8 cellular contexts compared by ENCODE assay signal in the genomic region with DNA sequence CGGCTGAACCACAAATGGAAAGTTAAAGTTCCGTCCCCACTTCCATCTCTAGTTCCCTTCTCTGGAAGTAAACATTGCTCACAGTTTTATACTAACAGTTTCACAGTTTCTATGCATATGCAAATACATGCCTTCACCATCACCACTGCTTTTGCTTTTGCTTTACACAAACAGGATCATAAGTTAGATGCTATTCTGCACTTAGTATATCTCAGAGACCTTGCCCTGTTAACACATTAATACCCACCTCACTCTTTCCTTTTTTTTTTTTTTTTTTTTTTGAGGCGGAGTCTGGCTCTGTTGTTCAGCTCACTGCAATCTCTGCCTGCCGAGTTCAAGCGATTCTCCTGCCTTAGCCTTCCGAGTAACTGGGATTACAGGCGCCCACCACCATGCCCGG. TPM values are rescaled to one million over a fixed set of nuclear protein-coding genes. Genes with fewer than 3 reads are reported as not detected.
DNase-seq lines count a peak whose midpoint lies in the region; ATAC-seq, FAIRE-seq and TF ChIP-seq lines count a peak whose summit lies in the region.

No MANE protein-coding gene starts in this region.

- H3K23me2 ChIP-seq in H9 (ENCODE audit: insufficient read length, low read depth, low read length, poor library complexity, severe bottlenecking) = peaks cover 4% of the 10 kb centered on the region

- H3K36me3 ChIP-seq in neuron (ENCODE audit: insufficient read depth, low read length) = peaks cover 10% of the 10 kb centered on the region

- H3K4me1 ChIP-seq in H9 (ENCODE audit: insufficient read depth, low read length) (no peaks in the 10 kb centered on the region), neuron (ENCODE audit: insufficient read depth, low read length) (peaks cover 14% of the 10 kb centered on the region)

- TF ChIP-seq CTCF in H9 (conservative IDR thresholded peaks at IDR 0.05) (no peak), epithelial cell of esophagus (IDR thresholded peaks at IDR 0.05; ENCODE audit: insufficient read depth, low read depth, low read length, missing control alignments) (no peak), D721Med (IDR thresholded peaks at IDR 0.05; ENCODE audit: insufficient read depth, missing control alignments) (no peak)

- H2AK5ac ChIP-seq in H9 (ENCODE audit: insufficient read length, low read length) = no peak overlapping the region

- H2BK12ac ChIP-seq in H9 (ENCODE audit: insufficient read length, low read depth, low read length) = no peak overlapping the region

- WGBS in H9 (ENCODE audit: extremely low coverage, insufficient read length, low lambda C conversion rate) = no CpG with 5 or more reads among the region's 8 CpGs

- no peaks in the 10 kb centered on the region for H3K79me1 ChIP-seq in H9 (ENCODE audit: insufficient read depth, low read depth, low read length, poor library complexity, severe bottlenecking)

- H3T11ph ChIP-seq in H9 (ENCODE audit: low read length) = no peak overlapping the region

- H3K56ac ChIP-seq in H9 (ENCODE audit: insufficient read length, low read depth, low read length) = no peak overlapping the region

- H3K4ac ChIP-seq in H9 (ENCODE audit: low read depth, low read length) = no peak overlapping the region

- no peak overlapping the region for H4K5ac ChIP-seq in H9 (ENCODE audit: insufficient read length, low read depth, low read length)

- H3K4me3 Mint-ChIP-seq in H9 = peak overlapping the region; percentile 78 to 91

- H2BK15ac ChIP-seq in H9 (ENCODE audit: low read depth, low read length) = no peak overlapping the region

- peak; percentile 71 for ATAC-seq in GM18498 (IDR thresholded peaks at IDR 0.05; ENCODE audit: unreplicated experiment)
- no peak for ATAC-seq in HG03025 (IDR thresholded peaks at IDR 0.05; ENCODE audit: low FRiP score, unreplicated experiment)

- H3K9me3 ChIP-seq in H9 (ENCODE audit: control insufficient read depth, low read depth, low read length) (no peaks in the 10 kb centered on the region), neuron (ENCODE audit: low read length) (no peaks in the 10 kb centered on the region)

- H3K27me3 Mint-ChIP-seq in H9 (ENCODE audit: low read depth) = no peaks in the 10 kb centered on the region

- peaks cover 21% of the 10 kb centered on the region in 2 experiments for H3K4me1 Mint-ChIP-seq in H9

- H4K91ac ChIP-seq in H9 (ENCODE audit: insufficient read length, low read depth, low read length) = no peak overlapping the region

- H3K14ac ChIP-seq in H9 (ENCODE audit: insufficient read depth, low read length) = no peak overlapping the region

- no peak overlapping the region for H3K23ac ChIP-seq in H9 (ENCODE audit: insufficient read length, low read depth, low read length)

- H3K4me3 ChIP-seq in epithelial cell of esophagus (ENCODE audit: low read length) (peak overlapping the region; percentile 86), neuron (ENCODE audit: low read length) (peak overlapping the region; percentile 66)

- H3K36me3 Mint-ChIP-seq in H9 (ENCODE audit: insufficient read depth in 1 of 3, low read depth in 3 of 3) = peaks cover 2 to 8% (median 6%) of the 10 kb centered on the region in 3 experiments; a peak in 4 of 7 replicates

- H4K8ac ChIP-seq in H9 (replicated peaks; ENCODE audit: insufficient read length, low read depth, low read length) = no peak overlapping the region

- H3K27me3 ChIP-seq in H9 (ENCODE audit: insufficient read depth, low read length) = no peaks in the 10 kb centered on the region
- no peaks in the 10 kb centered on the region for H3K27me3 ChIP-seq in neuron (ENCODE audit: insufficient read depth, low read length)

- FAIRE-seq in D721Med (lab: Jason Lieb, UNC) = no peak

- no peak overlapping the region for H2AFZ ChIP-seq in H9 (ENCODE audit: low read length)
- H2AFZ ChIP-seq in neuron (ENCODE audit: low read depth, low read length) = peak overlapping the region; percentile 96

- no peak overlapping the region for H2BK5ac ChIP-seq in H9 (ENCODE audit: insufficient read length, low read length)

- H4K20me1 ChIP-seq in H9 (ENCODE audit: control insufficient read depth, insufficient read depth, insufficient read length) = no peaks in the 10 kb centered on the region

- H3K9me3 Mint-ChIP-seq in H9 = no peaks in the 10 kb centered on the region

- no peak for DNase-seq in H9
- peak; percentile 19 for DNase-seq in OCI-M1 (lab: John Stamatoyannopoulos, UW)
- no peak for DNase-seq in epithelial cell of esophagus (ENCODE audit: low read depth)
- DNase-seq in NK-92 (lab: John Stamatoyannopoulos, UW; ENCODE audit: unreplicated experiment) = no peak
- no peak for DNase-seq in D721Med (ENCODE audit: insufficient read length, low spot score)

- peak overlapping the region; percentile 70 for H3K4me2 ChIP-seq in H9 (ENCODE audit: insufficient read depth, insufficient read length, low read length)

- no peak overlapping the region for H2BK120ac ChIP-seq in H9 (ENCODE audit: low read depth, low read length, poor library complexity, severe bottlenecking)

- H3K79me2 ChIP-seq in H9 (ENCODE audit: insufficient read depth, low read length) = no peaks in the 10 kb centered on the region

- H3K9ac ChIP-seq in H9 (ENCODE audit: extremely low read depth, insufficient read length, low read length) = peak overlapping the region; percentile 65

- H2BK20ac ChIP-seq in H9 (ENCODE audit: low read depth, low read length, poor library complexity, severe bottlenecking) = no peak overlapping the region

- peak overlapping the region in 1 of 3 experiments; percentile 73; a peak in 2 of 7 replicates for H3K27ac Mint-ChIP-seq in H9

- H3K18ac ChIP-seq in H9 (ENCODE audit: insufficient read length, low read depth, low read length) = no peak overlapping the region

- no peak overlapping the region for H3K27ac ChIP-seq in H9 (ENCODE audit: insufficient read length, low read depth, low read length)

RNA-seq across cellular contexts. Expression of gene TEP1, which starts 0.9 kb away (rescaled TPM):
- total RNA-seq in H9 (2021) = 14.5 and 15.8 TPM in 2 replicates

RNA-seq across cellular contexts. Expression of gene KLHL33, which starts 23.5 kb away (rescaled TPM):
- 0.04 TPM in 2 replicates for total RNA-seq in H9 (2021)

RNA-seq across cellular contexts. Expression of gene OSGEP, which starts 42.2 kb away (rescaled TPM):
- 46.7 and 50.8 TPM in 2 replicates for total RNA-seq in H9 (2021)

RNA-seq across cellular contexts. Expression of gene APEX1, which starts 42.6 kb away (rescaled TPM):
- 340 and 348 TPM in 2 replicates for total RNA-seq in H9 (2021)

RNA-seq across cellular contexts. Expression of gene PIP4P1, which starts 48.8 kb away (rescaled TPM):
- total RNA-seq in H9 (2021) = 38.5 and 41.6 TPM in 2 replicates
